ENCODE assay signal across 1 cellular context in genomic region chr2:102144128-102144527, GRCh38.
TF ChIP-seq lines count a peak whose summit lies in the region.

No MANE protein-coding gene starts in this region.

TF ChIP-seq in HepG2, 621 proteins besides CTCF, POLR2A, EP300 and RAD21 (continued from another document):
- TF ChIP-seq HMG20B (CRISPR knock-in tag; conservative IDR thresholded peaks at IDR 0.05): 0 out of 2 replicates have a peak, but pooled peaks have one; percentile 55
- no peak for TF ChIP-seq ZNF770 (CRISPR knock-in tag; IDR thresholded peaks at IDR 0.05)
- TF ChIP-seq AFF4 (CRISPR knock-in tag; IDR thresholded peaks at IDR 0.05): no peak
- 0 out of 2 replicates have a peak, but pooled peaks have one; percentile 7 for TF ChIP-seq IRF2 (CRISPR knock-in tag; IDR thresholded peaks at IDR 0.05)
- no peak for TF ChIP-seq TFDP1 (CRISPR knock-in tag; IDR thresholded peaks at IDR 0.05; ENCODE audit: borderline replicate concordance)
- no peak for TF ChIP-seq ATF1 (CRISPR knock-in tag; IDR thresholded peaks at IDR 0.05)
- TF ChIP-seq THAP11 (CRISPR knock-in tag; IDR thresholded peaks at IDR 0.05): 0 out of 2 replicates have a peak, but pooled peaks have one; percentile 1
- peak; percentile 73; the same call in 1 of the 2 replicates for TF ChIP-seq GFI1 (CRISPR knock-in tag; IDR thresholded peaks at IDR 0.05; ENCODE audit: borderline replicate concordance)
- peak; percentile 42 for TF ChIP-seq RBFOX2 (IDR thresholded peaks at IDR 0.05; ENCODE audit: low read depth, low read length)
- TF ChIP-seq NFKB2 (CRISPR knock-in tag; IDR thresholded peaks at IDR 0.05; ENCODE audit: borderline replicate concordance): no peak
- no peak for TF ChIP-seq ZNF878 (CRISPR knock-in tag; IDR thresholded peaks at IDR 0.05)
- TF ChIP-seq CCDC6 (CRISPR knock-in tag; IDR thresholded peaks at IDR 0.05): no peak
- TF ChIP-seq ZNF281 (CRISPR knock-in tag; IDR thresholded peaks at IDR 0.05; ENCODE audit: borderline replicate concordance): peak; percentile 15; the same call in 1 of the 2 replicates
- 0 out of 2 replicates have a peak, but pooled peaks have one; percentile 46 for TF ChIP-seq PHF21A (CRISPR knock-in tag; IDR thresholded peaks at IDR 0.05)
- TF ChIP-seq IRX3 (CRISPR knock-in tag; IDR thresholded peaks at IDR 0.05; ENCODE audit: borderline replicate concordance, low read depth): no peak
- no peak for TF ChIP-seq ELF1 (CRISPR knock-in tag; IDR thresholded peaks at IDR 0.05)
- peak; percentile 17; the same call in 1 of the 2 replicates for TF ChIP-seq GATAD2A (CRISPR knock-in tag; IDR thresholded peaks at IDR 0.05)
- TF ChIP-seq BCL6 (CRISPR knock-in tag; IDR thresholded peaks at IDR 0.05): peak; percentile 60; the same call in 1 of the 2 replicates
- no peak for TF ChIP-seq GPBP1L1 (CRISPR knock-in tag; IDR thresholded peaks at IDR 0.05)
- no peak for TF ChIP-seq KAT8 (CRISPR knock-in tag; IDR thresholded peaks at IDR 0.05)
